17 cellular contexts compared by ENCODE assay signal in genomic region chr2:129781749-129782617, GRCh38.
"Had no signal": no experiment of that assay in that cellular context is flagged by ENCODE, and none has a peak within 500 bp of the region (broad histone marks: within the 10 kb centered on the region; RNA-seq: fewer than 3 reads in every experiment).

No MANE protein-coding gene starts in this region.

- H3K9me3 ChIP-seq: adrenal gland, suprapubic skin, transverse colon had no signal

- H3K27ac Mint-ChIP-seq: activated CD4-positive, alpha-beta T cell treated with anti-CD3 and anti-CD28 coated beads, Interleukin-2, amount 10 ng/mL, durations not matched to agents 7 days and 5 days; activated naive CD4-positive, alpha-beta T cell treated with anti-CD3 and anti-CD28 coated beads, Interleukin-2, amount 50 U/mL, for 72 hours; activated T-cell treated with anti-CD3 and anti-CD28 coated beads, Interleukin-2, amount 50 U/mL, for 72 hours; dendritic cell treated with granulocyte-macrophage colony-stimulating factor and Interleukin-4, amounts not matched to agents 40 ng/mL and 50 ng/mL, for 4 days; stimulated activated naive CD8-positive, alpha-beta T cell treated with anti-CD3 and anti-CD28 coated beads, Interleukin-15, Interleukin-2, amounts not matched to agents 100 ng/mL and 50 ng/mL, for 24 hours had no signal

- H3K4me1 Mint-ChIP-seq: activated CD4-positive, alpha-beta T cell treated with anti-CD3 and anti-CD28 coated beads, Interleukin-2, amount 10 ng/mL, durations not matched to agents 7 days and 5 days had no signal

- H3K27me3 ChIP-seq: adrenal gland, transverse colon had no signal

- H3K4me3 ChIP-seq: adrenal gland, suprapubic skin, transverse colon had no signal

- H3K9me3 Mint-ChIP-seq: activated CD4-positive, alpha-beta T cell treated with anti-CD3 and anti-CD28 coated beads, Interleukin-2, amount 10 ng/mL, durations not matched to agents 7 days and 5 days; activated naive CD4-positive, alpha-beta T cell treated with anti-CD3 and anti-CD28 coated beads, Interleukin-2, amount 50 U/mL, for 72 hours; activated T-cell treated with anti-CD3 and anti-CD28 coated beads, Interleukin-2, amount 50 U/mL, for 72 hours; dendritic cell treated with granulocyte-macrophage colony-stimulating factor and Interleukin-4, amounts not matched to agents 40 ng/mL and 50 ng/mL, for 4 days; nephron progenitor cell; stimulated activated naive CD8-positive, alpha-beta T cell treated with anti-CD3 and anti-CD28 coated beads, Interleukin-15, Interleukin-2, amounts not matched to agents 100 ng/mL and 50 ng/mL, for 24 hours had no signal

- H3K27me3 Mint-ChIP-seq: stimulated activated naive CD8-positive, alpha-beta T cell treated with anti-CD3 and anti-CD28 coated beads, Interleukin-15, Interleukin-2, amounts not matched to agents 100 ng/mL and 50 ng/mL, for 24 hours had no signal

- H3K36me3 Mint-ChIP-seq: activated naive CD4-positive, alpha-beta T cell treated with anti-CD3 and anti-CD28 coated beads, Interleukin-2, amount 50 U/mL, for 72 hours had no signal

- H3K4me1 ChIP-seq: adrenal gland, suprapubic skin, transverse colon had no signal

- H3K4me3 Mint-ChIP-seq: activated CD4-positive, alpha-beta T cell treated with anti-CD3 and anti-CD28 coated beads, Interleukin-2, amount 10 ng/mL, durations not matched to agents 7 days and 5 days; activated T-cell treated with anti-CD3 and anti-CD28 coated beads, Interleukin-2, amount 50 U/mL, for 72 hours; dendritic cell treated with granulocyte-macrophage colony-stimulating factor and Interleukin-4, amounts not matched to agents 40 ng/mL and 50 ng/mL, for 4 days; nephron progenitor cell; stimulated activated naive CD8-positive, alpha-beta T cell treated with anti-CD3 and anti-CD28 coated beads, Interleukin-15, Interleukin-2, amounts not matched to agents 100 ng/mL and 50 ng/mL, for 24 hours had no signal

- H3K36me3 ChIP-seq: adrenal gland, suprapubic skin, transverse colon had no signal

- H3K27ac ChIP-seq: adrenal gland, suprapubic skin, transverse colon had no signal

- DNase-seq: activated CD4-positive, alpha-beta T cell treated with anti-CD3 and anti-CD28 coated beads, Interleukin-2, amount 10 ng/mL, durations not matched to agents 7 days and 5 days; activated CD8-positive, alpha-beta memory T cell treated with anti-CD3 and anti-CD28 coated beads for 24 hours; activated CD8-positive, alpha-beta memory T cell treated with anti-CD3 and anti-CD28 coated beads, Interleukin-2, amount 50 U/mL, for 48 hours; activated gamma-delta T cell treated with Interleukin-2 at 50 U/mL for 16 hours; activated T-cell treated with anti-CD3 and anti-CD28 coated beads, Interleukin-2, amount 50 U/mL, for 72 hours; adrenal gland; effector memory CD4-positive, alpha-beta T cell; mesenchymal stem cell; nephron progenitor cell; occipital lobe; retina; stimulated activated CD4-positive, alpha-beta T cell treated with anti-CD3 and anti-CD28 coated beads, Interleukin-2, amount 100 ng/mL, for 24 hours; transverse colon had no signal
